In the genomic region with DNA sequence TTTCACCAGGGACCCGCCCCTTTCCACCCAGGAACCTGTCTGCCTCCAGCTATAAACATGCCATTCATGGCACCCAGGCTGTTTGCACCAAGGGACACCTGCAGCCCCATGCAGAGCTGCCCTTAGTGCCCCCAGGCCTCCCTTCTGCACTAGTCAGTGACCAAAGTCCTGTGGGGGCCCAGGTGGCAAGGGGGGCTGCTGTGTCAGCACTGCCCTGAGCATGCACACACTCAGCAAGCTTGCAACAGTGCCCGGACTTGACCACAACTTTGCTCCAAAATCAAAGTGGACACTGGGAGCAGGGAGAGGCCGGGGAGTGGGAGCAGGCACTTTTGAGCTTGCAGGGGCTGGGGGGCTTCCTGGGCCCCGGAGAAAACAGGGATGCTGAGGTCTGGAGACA, we compare ENCODE assay signal across 16 cellular contexts.
DNase-seq lines count a peak whose midpoint lies in the region; ATAC-seq and TF ChIP-seq lines count a peak whose summit lies in the region.
"Had no signal": no experiment of that assay in that cellular context is flagged by ENCODE, and none has a peak within 500 bp of the region (broad histone marks: within the 10 kb centered on the region; RNA-seq: fewer than 3 reads in every experiment).

No MANE protein-coding gene starts in this region.

- peak; percentile 0 for ATAC-seq in GM18870 (IDR thresholded peaks at IDR 0.05; ENCODE audit: unreplicated experiment)
- peak; percentile 2 for ATAC-seq in GM21737 (IDR thresholded peaks at IDR 0.05; ENCODE audit: unreplicated experiment)
- ATAC-seq: activated T-cell treated with anti-CD3 and anti-CD28 coated beads, Interleukin-2, amount 50 U/mL, for 72 hours had no signal

- no peaks in the 10 kb centered on the region for H3K9me3 Mint-ChIP-seq in endothelial cell (ENCODE audit: unreplicated experiment)

- H3K36me3 ChIP-seq in HUES6 (ENCODE audit: control insufficient read depth, insufficient read depth, low read length) = no peaks in the 10 kb centered on the region
- H3K36me3 ChIP-seq: sigmoid colon had no signal

- DNase-seq in mucosa of gallbladder (ENCODE audit: low spot score) (peak; percentile 29), cerebellar nuclear complex (lab: John Stamatoyannopoulos, UW) (no peak), endothelial cell (ENCODE audit: low spot score) (no peak)
- DNase-seq in activated naive CD4-positive, alpha-beta T cell treated with Interleukin-2 at 50 U/mL for 16 hours = no peak
- DNase-seq in stimulated activated CD4-positive, alpha-beta T cell treated with anti-CD3 and anti-CD28 coated beads, Interleukin-12 subunit alpha, Interleukin-12 subunit beta, amount 100 ng/mL, for 4 hours = no peak
- DNase-seq: activated CD4-positive, alpha-beta T cell treated with anti-CD3 and anti-CD28 coated beads, Interleukin-2, amount 50 U/mL, for 1 hour; activated T-cell treated with anti-CD3 and anti-CD28 coated beads, Interleukin-2, amount 50 U/mL, for 72 hours; DMS79 treated with DMSO at 0.1 percent for 48 hours; mesenchymal stem cell; NCI-H1417; sigmoid colon had no signal

- peaks cover 9% of the 10 kb centered on the region; the same call in 1 of the 2 replicates for H3K9me3 ChIP-seq in HUES6 (ENCODE audit: control insufficient read depth, insufficient read depth, low read depth, low read length)
- H3K9me3 ChIP-seq: sigmoid colon had no signal

- H3K4me1 Mint-ChIP-seq in endothelial cell (ENCODE audit: unreplicated experiment) = peaks cover 7% of the 10 kb centered on the region

- no peak overlapping the region for H3K4me3 Mint-ChIP-seq in endothelial cell (ENCODE audit: unreplicated experiment)
- H3K4me3 Mint-ChIP-seq: activated T-cell treated with anti-CD3 and anti-CD28 coated beads, Interleukin-2, amount 50 U/mL, for 72 hours; stimulated activated naive CD8-positive, alpha-beta T cell treated with anti-CD3 and anti-CD28 coated beads, Interleukin-15, Interleukin-2, amounts not matched to agents 100 ng/mL and 50 ng/mL, for 24 hours; T-helper 1 cell treated with Interleukin-12 subunit alpha and Interleukin-12 subunit beta and Interleukin-4 antibody, amounts not matched to agents 30 μg/mL and 1 μg/mL, for 36 hours had no signal

- no peak overlapping the region for H3K27ac Mint-ChIP-seq in endothelial cell (ENCODE audit: unreplicated experiment)
- H3K27ac Mint-ChIP-seq: activated T-cell treated with anti-CD3 and anti-CD28 coated beads, Interleukin-2, amount 50 U/mL, for 72 hours; stimulated activated naive CD8-positive, alpha-beta T cell treated with anti-CD3 and anti-CD28 coated beads, Interleukin-15, Interleukin-2, amounts not matched to agents 100 ng/mL and 50 ng/mL, for 24 hours; T-helper 1 cell treated with Interleukin-12 subunit alpha and Interleukin-12 subunit beta and Interleukin-4 antibody, amounts not matched to agents 30 μg/mL and 1 μg/mL, for 36 hours had no signal

- no peak for TF ChIP-seq CTCF in endothelial cell (IDR thresholded peaks at IDR 0.05; ENCODE audit: unreplicated experiment)

- peaks cover 38% of the 10 kb centered on the region for H3K4me1 ChIP-seq in HUES6 (ENCODE audit: control insufficient read depth, insufficient read depth, low read length)
- H3K4me1 ChIP-seq: sigmoid colon had no signal

- H3K27me3 ChIP-seq in HUES6 (ENCODE audit: control insufficient read depth, insufficient read depth, low read length) = no peaks in the 10 kb centered on the region
- H3K27me3 ChIP-seq: sigmoid colon had no signal

- H3K4me3 ChIP-seq in HUES6 (ENCODE audit: low read depth, low read length) = no peak overlapping the region
- H3K4me3 ChIP-seq: sigmoid colon had no signal

- H3K36me3 Mint-ChIP-seq in endothelial cell (ENCODE audit: low read depth, unreplicated experiment) = no peaks in the 10 kb centered on the region

- peak overlapping the region; percentile 71 for H3K9ac ChIP-seq in HUES6 (ENCODE audit: low read length)

- peak overlapping the region; percentile 70 for H3K27ac ChIP-seq in HUES6 (ENCODE audit: low read depth, low read length)
- H3K27ac ChIP-seq: sigmoid colon had no signal

- H3K27me3 Mint-ChIP-seq in endothelial cell (ENCODE audit: unreplicated experiment) = peaks cover 2% of the 10 kb centered on the region
- H3K27me3 Mint-ChIP-seq: stimulated activated naive CD8-positive, alpha-beta T cell treated with anti-CD3 and anti-CD28 coated beads, Interleukin-15, Interleukin-2, amounts not matched to agents 100 ng/mL and 50 ng/mL, for 24 hours had no signal
